ENCODE assay signal across 7 cellular contexts in genomic region chr3:148532774-148533173, GRCh38.
"Had no signal": no experiment of that assay in that cellular context is flagged by ENCODE, and none has a peak within 500 bp of the region (broad histone marks: within the 10 kb centered on the region; RNA-seq: fewer than 3 reads in every experiment).

No MANE protein-coding gene starts in this region.

- DNase-seq: GM23248, GOT3, H7, HFFc6 had no signal

- H3K27ac Mint-ChIP-seq: HFFc6 had no signal

- H3K4me1 ChIP-seq: HAP-1 had no signal

- ATAC-seq: HCT116, K562 had no signal

- H2AFZ ChIP-seq: GM23248 had no signal

- H3K4me3 ChIP-seq: GM23248, HAP-1, K562 had no signal

- H3K9me3 Mint-ChIP-seq: HFFc6 had no signal

- H3K36me3 ChIP-seq: HAP-1 had no signal

- H3K9me3 ChIP-seq: HAP-1 had no signal

- H3K9ac ChIP-seq: GM23248 had no signal

- H3K27ac ChIP-seq: GM23248 had no signal

- H3K4me3 Mint-ChIP-seq: HFFc6 had no signal
